In the genomic region with DNA sequence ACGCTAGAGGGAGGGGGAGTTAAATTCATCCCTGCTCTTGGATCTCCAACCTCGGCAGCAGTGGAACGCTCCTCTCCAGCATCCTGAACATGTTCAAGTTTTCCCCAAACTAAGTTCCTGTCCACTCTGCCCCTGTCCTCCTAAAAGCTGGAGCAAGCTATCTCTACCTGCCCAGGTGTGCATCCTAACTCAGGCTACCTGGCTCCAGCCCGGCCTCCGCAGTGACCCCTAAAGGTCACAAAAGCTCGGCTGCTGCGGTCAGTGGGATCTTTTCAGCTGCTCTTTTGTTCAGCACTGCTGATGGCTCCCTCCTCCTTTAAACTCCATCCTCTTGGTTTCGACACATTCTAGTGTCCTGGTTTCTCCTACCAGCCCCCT, we compare ENCODE assay signal across 8 cellular contexts. TPM values are rescaled to one million over a fixed set of nuclear protein-coding genes. Genes with fewer than 3 reads are reported as not detected.
DNase-seq lines count a peak whose midpoint lies in the region; ATAC-seq and TF ChIP-seq lines count a peak whose summit lies in the region.

No MANE protein-coding gene starts in this region.

- peaks cover 57% of the 10 kb centered on the region for H3K4me1 Mint-ChIP-seq in CD4-positive, alpha-beta T cell (ENCODE audit: low read depth)
- peaks cover 47 to 52% of the 10 kb centered on the region in 2 donors for H3K4me1 Mint-ChIP-seq in natural killer cell

- no peak for ATAC-seq in CD4-positive, alpha-beta T cell (ENCODE audit: poor library complexity)
- ATAC-seq in natural killer cell (no peak), HG03159 (IDR thresholded peaks at IDR 0.05; ENCODE audit: unreplicated experiment) (no peak), HG02938 (IDR thresholded peaks at IDR 0.05; ENCODE audit: unreplicated experiment) (no peak)

- POLR2A ChIA-PET in CD4-positive, alpha-beta T cell (lab: Charles Lee), result no interaction called here

- peaks cover 7% of the 10 kb centered on the region for H3K36me3 Mint-ChIP-seq in CD4-positive, alpha-beta T cell (ENCODE audit: low read depth)
- no peaks in the 10 kb centered on the region for H3K36me3 Mint-ChIP-seq in natural killer cell

- no peaks in the 10 kb centered on the region for H3K9me3 ChIP-seq in CD4-positive, alpha-beta T cell (ENCODE audit: control insufficient read depth, low read length)
- no peaks in the 10 kb centered on the region for H3K9me3 ChIP-seq in colonic mucosa

- H3K4me1 ChIP-seq in colonic mucosa, result peaks cover 17% of the 10 kb centered on the region

- CTCF ChIA-PET in CD4-positive, alpha-beta T cell (lab: Charles Lee), result no interaction called here

- no peaks in the 10 kb centered on the region for H3K36me3 ChIP-seq in colonic mucosa

- peak overlapping the region; percentile 82 for H3K4me3 ChIP-seq in LNCaP clone FGC (ENCODE audit: low read depth, low read length)
- peak overlapping the region; percentile 90 for H3K4me3 ChIP-seq in colonic mucosa

- TF ChIP-seq CTCF in CD4-positive, alpha-beta T cell (IDR thresholded peaks at IDR 0.05), result no peak
- peak; percentile 32; the same call in 1 of the 2 replicates for TF ChIP-seq CTCF in LNCaP clone FGC (IDR thresholded peaks at IDR 0.05; ENCODE audit: control insufficient read depth, extremely low read depth, insufficient read depth)
- TF ChIP-seq CTCF in colonic mucosa (IDR thresholded peaks at IDR 0.05), result no peak
- TF ChIP-seq CTCF in natural killer cell (IDR thresholded peaks at IDR 0.05), result no peak

- peak overlapping the region; percentile 97 for H3K4me3 Mint-ChIP-seq in CD4-positive, alpha-beta T cell
- peak overlapping the region; percentile 88 for H3K4me3 Mint-ChIP-seq in natural killer cell

- no peak overlapping the region for H3K27ac ChIP-seq in CD4-positive, alpha-beta T cell (ENCODE audit: low read depth, low read length)
- H3K27ac ChIP-seq in colonic mucosa, result no peak overlapping the region

- H3K27ac Mint-ChIP-seq in CD4-positive, alpha-beta T cell, result no peak overlapping the region
- peak overlapping the region; percentile 77 to 86 for H3K27ac Mint-ChIP-seq in natural killer cell

- intact Hi-C loops in CD4-positive, alpha-beta T cell (cut with DNase I, micrococcal nuclease), result no loop called here
- intact Hi-C loops in colonic mucosa (cut with DNase I) (no loop called here), natural killer cell (cut with micrococcal nuclease) (no loop called here)

- no peaks in the 10 kb centered on the region for H3K9me3 Mint-ChIP-seq in CD4-positive, alpha-beta T cell
- no peaks in the 10 kb centered on the region for H3K9me3 Mint-ChIP-seq in natural killer cell

- no peaks in the 10 kb centered on the region for H3K27me3 Mint-ChIP-seq in CD4-positive, alpha-beta T cell
- H3K27me3 Mint-ChIP-seq in natural killer cell (ENCODE audit: low read depth in 2 of 2), result no peaks in the 10 kb centered on the region

- peak overlapping the region; percentile 77 to 79 for H3K9ac ChIP-seq in colonic mucosa (ENCODE audit: low read depth in 2 of 2, low read length in 2 of 2)

- DNase-seq in CD4-positive, alpha-beta T cell, result no peak
- DNase-seq in LNCaP clone FGC (ENCODE audit: low read depth) (no peak), colonic mucosa (no peak), natural killer cell (no peak), GF-D8 (lab: John Stamatoyannopoulos, UW) (no peak), dermis blood vessel endothelial cell (no peak)

- H3K27me3 ChIP-seq in CD4-positive, alpha-beta T cell (ENCODE audit: control insufficient read depth, insufficient read depth, low read length), result no peaks in the 10 kb centered on the region
- H3K27me3 ChIP-seq in colonic mucosa, result no peaks in the 10 kb centered on the region

RNA-seq across cellular contexts. Expression of gene DCUN1D2, which starts 1.4 kb away (rescaled TPM):
- 10 to 100 TPM; 16.2 to 18.9 TPM for total RNA-seq in CD4-positive, alpha-beta T cell
- total RNA-seq in colonic mucosa (10 to 100 TPM; 14.9 to 20.5 TPM), natural killer cell (10 to 100 TPM; 26.1 to 33.9 (median 27.1) TPM), dermis blood vessel endothelial cell (10.0 and 10.2 TPM in 2 replicates)

RNA-seq across cellular contexts. Expression of gene ADPRHL1, which starts 35.9 kb away (rescaled TPM):
- total RNA-seq in CD4-positive, alpha-beta T cell, result under 1 TPM; 0.42 to 0.47 TPM
- 1 to 10 TPM; 4.6 to 6.2 TPM for total RNA-seq in colonic mucosa
- under 1 TPM; 0.56 to 0.93 (median 0.72) TPM for total RNA-seq in natural killer cell
- 1.0 and 1.7 TPM in 2 replicates for total RNA-seq in dermis blood vessel endothelial cell
